24 cellular contexts compared by ENCODE assay signal in the genomic region with DNA sequence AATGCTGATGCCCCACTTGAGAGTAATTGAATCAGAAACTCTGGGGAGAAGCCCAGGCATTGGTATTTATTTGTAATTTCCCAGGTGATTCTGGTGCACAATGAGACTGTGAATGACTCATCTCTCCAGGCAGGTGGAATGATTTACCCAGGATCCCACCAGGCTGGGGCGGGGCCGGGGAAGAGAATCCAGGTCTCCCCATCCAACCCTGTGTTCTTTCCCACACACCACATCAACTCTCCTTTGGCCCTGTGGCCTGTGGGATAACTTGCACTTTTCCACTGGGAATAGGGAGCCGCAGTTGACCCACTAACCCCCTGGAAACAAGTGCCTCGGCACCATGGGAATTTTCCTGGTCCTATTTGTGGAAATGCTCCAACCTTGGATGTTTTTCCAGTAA.
"Had no signal": no experiment of that assay in that cellular context is flagged by ENCODE, and none has a peak within 500 bp of the region (broad histone marks: within the 10 kb centered on the region; RNA-seq: fewer than 3 reads in every experiment).

No MANE protein-coding gene starts in this region.

- H3K4me1 Mint-ChIP-seq: brain; central memory CD8-positive, alpha-beta T cell; stimulated activated effector memory CD8-positive, alpha-beta T cell treated with anti-CD3 and anti-CD28 coated beads, Interleukin-12 subunit alpha, Interleukin-12 subunit beta, amount 100 ng/mL, for 72 hours had no signal

- H3K4me3 Mint-ChIP-seq: activated naive CD4-positive, alpha-beta T cell treated with anti-CD3 and anti-CD28 coated beads for 36 hours; activated T-cell treated with anti-CD3 and anti-CD28 coated beads, Interleukin-2, amount 50 U/mL, for 4 hours; brain; central memory CD8-positive, alpha-beta T cell; endodermal cell; natural killer cell; stimulated activated effector memory CD8-positive, alpha-beta T cell treated with anti-CD3 and anti-CD28 coated beads, Interleukin-12 subunit alpha, Interleukin-12 subunit beta, amount 100 ng/mL, for 72 hours had no signal

- H3K27me3 Mint-ChIP-seq: central memory CD8-positive, alpha-beta T cell had no signal

- H3K36me3 Mint-ChIP-seq: brain; natural killer cell; stimulated activated effector memory CD8-positive, alpha-beta T cell treated with anti-CD3 and anti-CD28 coated beads, Interleukin-12 subunit alpha, Interleukin-12 subunit beta, amount 100 ng/mL, for 72 hours had no signal

- H3K27ac Mint-ChIP-seq: activated naive CD4-positive, alpha-beta T cell treated with anti-CD3 and anti-CD28 coated beads for 36 hours; brain; endodermal cell; natural killer cell; stimulated activated effector memory CD8-positive, alpha-beta T cell treated with anti-CD3 and anti-CD28 coated beads, Interleukin-12 subunit alpha, Interleukin-12 subunit beta, amount 100 ng/mL, for 72 hours had no signal

- H3K36me3 ChIP-seq: colonic mucosa, ovary, right lobe of liver, stomach, vagina had no signal

- H3K9me3 ChIP-seq: colonic mucosa, ovary, right lobe of liver, stomach, vagina had no signal

- DNase-seq: activated CD4-positive, alpha-beta T cell treated with anti-CD3 and anti-CD28 coated beads, Interleukin-2, amount 50 U/mL, for 1 hour; activated CD8-positive, alpha-beta memory T cell treated with anti-CD3 and anti-CD28 coated beads, Interleukin-2, amount 50 U/mL, for 4 hours; activated naive CD4-positive, alpha-beta T cell treated with anti-CD3 and anti-CD28 coated beads for 36 hours; activated T-cell treated with anti-CD3 and anti-CD28 coated beads, Interleukin-2, amount 50 U/mL, for 4 hours; anterior cingulate cortex; colonic mucosa; endodermal cell; foreskin fibroblast; glutamatergic neuron; mesendoderm; natural killer cell; ovary; right lobe of liver; small intestine; stimulated activated CD4-positive, alpha-beta T cell treated with anti-CD3 and anti-CD28 coated beads, Interleukin-15, amount 100 ng/mL, for 24 hours; stimulated activated CD4-positive, alpha-beta T cell treated with anti-CD3 and anti-CD28 coated beads, Interleukin-4, amount 100 ng/mL, for 1 hour; stomach; trophoblast cell had no signal

- H3K9me3 Mint-ChIP-seq: activated naive CD4-positive, alpha-beta T cell treated with anti-CD3 and anti-CD28 coated beads for 36 hours; activated T-cell treated with anti-CD3 and anti-CD28 coated beads, Interleukin-2, amount 50 U/mL, for 4 hours; brain; endodermal cell; natural killer cell; stimulated activated effector memory CD8-positive, alpha-beta T cell treated with anti-CD3 and anti-CD28 coated beads, Interleukin-12 subunit alpha, Interleukin-12 subunit beta, amount 100 ng/mL, for 72 hours had no signal

- ATAC-seq: activated CD4-positive, CD25-positive, alpha-beta regulatory T cell treated with anti-CD3 and anti-CD28 coated beads, Interleukin-2, amount 50 U/mL, for 24 hours; activated T-cell treated with anti-CD3 and anti-CD28 coated beads, Interleukin-2, amount 50 U/mL, for 4 hours; natural killer cell; right lobe of liver; stimulated activated effector memory CD8-positive, alpha-beta T cell treated with anti-CD3 and anti-CD28 coated beads, Interleukin-12 subunit alpha, Interleukin-12 subunit beta, amount 100 ng/mL, for 72 hours had no signal

- H3K4me1 ChIP-seq: colonic mucosa, right lobe of liver, stomach, vagina had no signal

- H3K4me3 ChIP-seq: colonic mucosa, ovary, right lobe of liver, stomach, vagina had no signal

- H3K27ac ChIP-seq: colonic mucosa, epithelial cell of prostate, ovary, right lobe of liver, stomach, vagina had no signal

- H3K27me3 ChIP-seq: colonic mucosa, ovary, right lobe of liver, stomach, vagina had no signal
